In the genomic region with DNA sequence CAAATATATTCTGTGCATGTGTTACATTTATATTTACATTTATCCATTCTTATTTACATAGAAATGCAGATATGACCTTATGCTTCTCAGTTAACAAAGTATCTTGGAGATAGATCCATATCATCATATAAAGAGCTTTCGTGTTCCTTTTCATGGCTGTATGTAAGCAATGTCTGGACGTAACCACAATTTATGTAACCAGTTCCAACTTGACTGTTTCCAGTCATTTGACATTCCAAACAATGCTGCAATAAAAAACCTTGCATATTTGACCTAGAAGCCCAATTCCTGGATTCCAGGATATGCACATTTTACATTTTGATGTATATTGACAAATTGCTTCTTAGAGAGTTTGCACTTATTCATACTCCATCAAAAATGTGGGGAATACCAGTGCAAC, we compare ENCODE assay signal across 31 cellular contexts.
"Had no signal": no experiment of that assay in that cellular context is flagged by ENCODE, and none has a peak within 500 bp of the region (broad histone marks: within the 10 kb centered on the region; RNA-seq: fewer than 3 reads in every experiment).

No MANE protein-coding gene starts in this region.

- H3K4me3 Mint-ChIP-seq: memory B cell; mesothelial cell of epicardium; naive B cell; natural killer cell treated with Interleukin-12 subunit alpha and Interleukin-12 subunit beta and Interleukin-15 and Interleukin-18, amount 100 ng/mL, for 72 hours; neural crest cell; stimulated activated naive CD8-positive, alpha-beta T cell treated with anti-CD3 and anti-CD28 coated beads, Interleukin-15, amount 100 ng/mL, for 72 hours had no signal

- H3K4me3 ChIP-seq: dorsolateral prefrontal cortex, esophagus muscularis mucosa, heart right ventricle, left ventricle myocardium inferior, lower lobe of right lung, mucosa of descending colon, right lobe of liver, smooth muscle cell, suprapubic skin, transverse colon, vagina had no signal

- H3K4me2 ChIP-seq: smooth muscle cell had no signal

- H3K27me3 ChIP-seq: dorsolateral prefrontal cortex, esophagus muscularis mucosa, heart right ventricle, neutrophil, right lobe of liver, suprapubic skin, transverse colon, vagina had no signal

- H3K36me3 Mint-ChIP-seq: mesothelial cell of epicardium had no signal

- H3K9me3 Mint-ChIP-seq: stimulated activated naive CD8-positive, alpha-beta T cell treated with anti-CD3 and anti-CD28 coated beads, Interleukin-15, amount 100 ng/mL, for 72 hours had no signal

- H3K4me1 Mint-ChIP-seq: memory B cell; mesothelial cell of epicardium; naive B cell; neural crest cell; stimulated activated naive CD8-positive, alpha-beta T cell treated with anti-CD3 and anti-CD28 coated beads, Interleukin-15, amount 100 ng/mL, for 72 hours had no signal

- H3K9me3 ChIP-seq: lower lobe of right lung, mucosa of descending colon, neutrophil, right lobe of liver, suprapubic skin, transverse colon, vagina had no signal

- H2AFZ ChIP-seq: parathyroid adenoma had no signal

- ATAC-seq: heart right ventricle; left colon; lower lobe of right lung; mucosa of descending colon; natural killer cell treated with Interleukin-12 subunit alpha and Interleukin-12 subunit beta and Interleukin-15 and Interleukin-18, amount 100 ng/mL, for 72 hours; right lobe of liver; stimulated activated naive CD8-positive, alpha-beta T cell treated with anti-CD3 and anti-CD28 coated beads, Interleukin-15, amount 100 ng/mL, for 72 hours had no signal

- H3K79me2 ChIP-seq: parathyroid adenoma had no signal

- H3K36me3 ChIP-seq: esophagus muscularis mucosa, heart right ventricle, left ventricle myocardium inferior, lower lobe of right lung, neutrophil, right lobe of liver, suprapubic skin, transverse colon, vagina had no signal

- H3K4me1 ChIP-seq: esophagus muscularis mucosa, left ventricle myocardium inferior, lower lobe of right lung, parathyroid adenoma, right lobe of liver, suprapubic skin, transverse colon, vagina had no signal

- H3K27me3 Mint-ChIP-seq: memory B cell; naive B cell; stimulated activated naive CD8-positive, alpha-beta T cell treated with anti-CD3 and anti-CD28 coated beads, Interleukin-15, amount 100 ng/mL, for 72 hours had no signal

- DNase-seq: dorsolateral prefrontal cortex; effector CD4-positive, alpha-beta T cell; foreskin melanocyte; glutamatergic neuron; heart right ventricle; hippocampal formation; kidney glomerular epithelial cell; left colon; left ventricle myocardium inferior; lower lobe of right lung; mucosa of descending colon; naive B cell; right lobe of liver; stimulated activated CD4-positive, alpha-beta T cell treated with anti-CD3 and anti-CD28 coated beads, Interleukin-12 subunit alpha, Interleukin-12 subunit beta, amount 100 ng/mL, for 4 hours; stimulated activated CD4-positive, alpha-beta T cell treated with anti-CD3 and anti-CD28 coated beads, Interleukin-1b, Interleukin-23, amount 100 ng/mL, for 48 hours; stimulated activated CD4-positive, alpha-beta T cell treated with anti-CD3 and anti-CD28 coated beads, Interleukin-4, amount 100 ng/mL, for 1 hour; stimulated activated CD8-positive, alpha-beta memory T cell treated with anti-CD3 and anti-CD28 coated beads, Interleukin-4, amount 100 ng/mL, for 48 hours; stimulated activated naive CD4-positive, alpha-beta T cell; stimulated activated naive CD8-positive, alpha-beta T cell treated with anti-CD3 and anti-CD28 coated beads, Interleukin-15, amount 100 ng/mL, for 72 hours; transverse colon had no signal

- H3K27ac ChIP-seq: dorsolateral prefrontal cortex, esophagus muscularis mucosa, heart right ventricle, left ventricle myocardium inferior, lower lobe of right lung, neutrophil, parathyroid adenoma, right lobe of liver, suprapubic skin, transverse colon, vagina had no signal

- H3K9ac ChIP-seq: parathyroid adenoma had no signal

- H3K27ac Mint-ChIP-seq: memory B cell; mesothelial cell of epicardium; naive B cell; natural killer cell treated with Interleukin-12 subunit alpha and Interleukin-12 subunit beta and Interleukin-15 and Interleukin-18, amount 100 ng/mL, for 72 hours; progenitor cell of endocrine pancreas; stimulated activated naive CD8-positive, alpha-beta T cell treated with anti-CD3 and anti-CD28 coated beads, Interleukin-15, amount 100 ng/mL, for 72 hours had no signal
